Comparison of ENCODE assay signal across 18 cellular contexts in the genomic region with DNA sequence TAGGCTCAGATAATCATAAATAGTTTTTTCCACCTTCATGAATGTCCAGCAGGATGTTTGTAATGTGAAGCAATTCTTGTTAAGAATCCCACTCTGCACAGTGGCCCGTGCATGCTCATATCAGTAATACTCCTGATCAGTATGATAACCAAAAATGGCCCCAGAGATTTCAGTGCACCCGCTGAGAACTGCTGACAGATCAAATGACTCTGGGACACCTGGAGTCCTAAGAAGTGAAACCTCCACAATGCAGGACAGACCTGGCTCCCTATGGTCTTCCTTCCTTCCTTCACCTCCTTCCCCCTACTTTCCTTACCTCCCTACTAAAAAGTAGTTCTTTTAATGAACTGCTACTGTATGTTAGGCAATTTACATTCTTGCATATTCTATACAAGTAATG. TPM values are rescaled to one million over a fixed set of nuclear protein-coding genes. Genes with fewer than 3 reads are reported as not detected.
A peak's percentile ranks its signal among the peaks of the same experiment; 100 is the strongest.
DNase-seq lines count a peak whose midpoint lies in the region; ATAC-seq and TF ChIP-seq lines count a peak whose summit lies in the region.
"Had no signal": no experiment of that assay in that cellular context is flagged by ENCODE, and none has a peak within 500 bp of the region (broad histone marks: within the 10 kb centered on the region; RNA-seq: fewer than 3 reads in every experiment).

No MANE protein-coding gene starts in this region.

- H3K27me3 ChIP-seq in Karpas-422 (ENCODE audit: low read length) (no peaks in the 10 kb centered on the region), neutrophil (no peaks in the 10 kb centered on the region), GM23338 (ENCODE audit: insufficient read depth) (no peaks in the 10 kb centered on the region), BE2C (no peaks in the 10 kb centered on the region)
- H3K27me3 ChIP-seq: heart right ventricle, neural progenitor cell had no signal

- H3K4me1 Mint-ChIP-seq in activated CD4-positive, alpha-beta T cell treated with anti-CD3 and anti-CD28 coated beads, Interleukin-2, amount 10 ng/mL, durations not matched to agents 7 days and 5 days, result peaks cover 85% of the 10 kb centered on the region
- H3K4me1 Mint-ChIP-seq in activated CD4-positive, alpha-beta T cell treated with anti-CD3 and anti-CD28 coated beads for 36 hours, result peaks cover 81% of the 10 kb centered on the region
- peaks cover 77% of the 10 kb centered on the region for H3K4me1 Mint-ChIP-seq in activated naive CD8-positive, alpha-beta T cell treated with anti-CD3 and anti-CD28 coated beads for 36 hours
- peaks cover 41% of the 10 kb centered on the region for H3K4me1 Mint-ChIP-seq in GM23338

- TF ChIP-seq CTCF in neutrophil (IDR thresholded peaks at IDR 0.05) (no peak), GM23338 (conservative IDR thresholded peaks at IDR 0.05; ENCODE audit: low read depth in 2 of 2) (no peak), BE2C (IDR thresholded peaks at IDR 0.05; ENCODE audit: low read depth, low read length) (no peak)

- POLR2A ChIA-PET in activated CD4-positive, alpha-beta T cell treated with anti-CD3 and anti-CD28 coated beads, Interleukin-2, amount 10 ng/mL, durations not matched to agents 7 days and 5 days (lab: Charles Lee), result no interaction called here
- POLR2A ChIA-PET in activated CD4-positive, alpha-beta T cell treated with anti-CD3 and anti-CD28 coated beads for 36 hours (lab: Charles Lee), result no interaction called here

- no peaks in the 10 kb centered on the region for H3K9me3 Mint-ChIP-seq in activated CD4-positive, alpha-beta T cell treated with anti-CD3 and anti-CD28 coated beads, Interleukin-2, amount 10 ng/mL, durations not matched to agents 7 days and 5 days
- H3K9me3 Mint-ChIP-seq in activated CD4-positive, alpha-beta T cell treated with anti-CD3 and anti-CD28 coated beads for 36 hours (ENCODE audit: low read depth), result no peaks in the 10 kb centered on the region
- H3K9me3 Mint-ChIP-seq in activated naive CD8-positive, alpha-beta T cell treated with anti-CD3 and anti-CD28 coated beads for 36 hours, result peaks cover 4% of the 10 kb centered on the region
- no peaks in the 10 kb centered on the region for H3K9me3 Mint-ChIP-seq in GM23338
- H3K9me3 Mint-ChIP-seq: H9, neural progenitor cell had no signal

- H3K79me2 ChIP-seq in Karpas-422 (ENCODE audit: low read length) (no peaks in the 10 kb centered on the region), GM23338 (replicated peaks; ENCODE audit: insufficient read depth) (no peaks in the 10 kb centered on the region)

- H3K27me3 Mint-ChIP-seq in activated CD4-positive, alpha-beta T cell treated with anti-CD3 and anti-CD28 coated beads, Interleukin-2, amount 10 ng/mL, durations not matched to agents 7 days and 5 days, result no peaks in the 10 kb centered on the region
- H3K27me3 Mint-ChIP-seq in activated CD4-positive, alpha-beta T cell treated with anti-CD3 and anti-CD28 coated beads for 36 hours, result no peaks in the 10 kb centered on the region
- H3K27me3 Mint-ChIP-seq in activated naive CD8-positive, alpha-beta T cell treated with anti-CD3 and anti-CD28 coated beads for 36 hours, result no peaks in the 10 kb centered on the region
- H3K27me3 Mint-ChIP-seq in GM23338 (ENCODE audit: insufficient read depth, low read depth, poor library complexity), result peaks cover 4% of the 10 kb centered on the region

- H3K27ac Mint-ChIP-seq in activated CD4-positive, alpha-beta T cell treated with anti-CD3 and anti-CD28 coated beads, Interleukin-2, amount 10 ng/mL, durations not matched to agents 7 days and 5 days, result peak overlapping the region; percentile 67
- H3K27ac Mint-ChIP-seq in activated CD4-positive, alpha-beta T cell treated with anti-CD3 and anti-CD28 coated beads for 36 hours, result no peak overlapping the region
- H3K27ac Mint-ChIP-seq in activated naive CD8-positive, alpha-beta T cell treated with anti-CD3 and anti-CD28 coated beads for 36 hours, result peak overlapping the region; percentile 36
- H3K27ac Mint-ChIP-seq in GM23338, result no peak overlapping the region
- H3K27ac Mint-ChIP-seq: neural progenitor cell had no signal

- no peaks in the 10 kb centered on the region for H3F3A ChIP-seq in GM23338 (replicated peaks; ENCODE audit: low read depth)

- H3K4me3 Mint-ChIP-seq in activated CD4-positive, alpha-beta T cell treated with anti-CD3 and anti-CD28 coated beads, Interleukin-2, amount 10 ng/mL, durations not matched to agents 7 days and 5 days, result no peak overlapping the region
- no peak overlapping the region for H3K4me3 Mint-ChIP-seq in activated CD4-positive, alpha-beta T cell treated with anti-CD3 and anti-CD28 coated beads for 36 hours
- H3K4me3 Mint-ChIP-seq in activated naive CD8-positive, alpha-beta T cell treated with anti-CD3 and anti-CD28 coated beads for 36 hours, result no peak overlapping the region
- no peak overlapping the region for H3K4me3 Mint-ChIP-seq in GM23338
- H3K4me3 Mint-ChIP-seq: H9, neural progenitor cell had no signal

- no peak for ATAC-seq in activated CD4-positive, alpha-beta T cell treated with anti-CD3 and anti-CD28 coated beads for 36 hours
- ATAC-seq in GM23338, result no peak
- ATAC-seq: heart right ventricle had no signal

- no peak for DNase-seq in activated CD4-positive, alpha-beta T cell treated with anti-CD3 and anti-CD28 coated beads, Interleukin-2, amount 10 ng/mL, durations not matched to agents 7 days and 5 days
- no peak for DNase-seq in activated CD4-positive, alpha-beta T cell treated with anti-CD3 and anti-CD28 coated beads for 36 hours
- DNase-seq in Karpas-422, result no peak
- no peak for DNase-seq in activated naive CD8-positive, alpha-beta T cell treated with anti-CD3 and anti-CD28 coated beads for 36 hours
- no peak for DNase-seq in GM23338 (ENCODE audit: low spot score)
- no peak for DNase-seq in BE2C
- no peak for DNase-seq in hypothalamus (lab: John Stamatoyannopoulos, UW)
- DNase-seq: activated CD4-positive, alpha-beta T cell treated with anti-CD3 and anti-CD28 coated beads for 48 hours; cerebellar nuclear complex; H9; heart right ventricle; left ventricle myocardium inferior; midbrain; NCI-H1436 treated with DMSO at 0.1 percent for 48 hours; NCI-H2171; NCI-H526 treated with DMSO at 0.1 percent for 48 hours had no signal

- H2AFZ ChIP-seq in Karpas-422 (ENCODE audit: low read length) (no peak overlapping the region), GM23338 (no peak overlapping the region)
- H2AFZ ChIP-seq: neural progenitor cell had no signal

- CTCF ChIA-PET in activated CD4-positive, alpha-beta T cell treated with anti-CD3 and anti-CD28 coated beads, Interleukin-2, amount 10 ng/mL, durations not matched to agents 7 days and 5 days (lab: Charles Lee), result no interaction called here
- CTCF ChIA-PET in activated CD4-positive, alpha-beta T cell treated with anti-CD3 and anti-CD28 coated beads for 36 hours (lab: Charles Lee), result no interaction called here

- H3K27ac ChIP-seq in Karpas-422 (ENCODE audit: low read length) (peak overlapping the region; percentile 92), neutrophil (peak overlapping the region; percentile 96), GM23338 (ENCODE audit: low read depth) (no peak overlapping the region)
- H3K27ac ChIP-seq: heart right ventricle, left ventricle myocardium inferior, neural progenitor cell had no signal

- H3K36me3 ChIP-seq in Karpas-422 (ENCODE audit: insufficient read depth, low read length) (peaks cover 7% of the 10 kb centered on the region), neutrophil (peaks cover 49% of the 10 kb centered on the region), GM23338 (ENCODE audit: insufficient read depth) (no peaks in the 10 kb centered on the region), BE2C (peaks cover 6% of the 10 kb centered on the region)
- H3K36me3 ChIP-seq: neural progenitor cell had no signal

- H3K9me2 ChIP-seq in Karpas-422 (replicated peaks; ENCODE audit: insufficient read depth, low read length) (no peaks in the 10 kb centered on the region), GM23338 (ENCODE audit: insufficient read depth) (no peaks in the 10 kb centered on the region)

- no peaks in the 10 kb centered on the region for H3K9me3 ChIP-seq in Karpas-422 (ENCODE audit: low read length)
- H3K9me3 ChIP-seq in neutrophil, result no peaks in the 10 kb centered on the region
- no peaks in the 10 kb centered on the region for H3K9me3 ChIP-seq in BE2C
- H3K9me3 ChIP-seq: heart right ventricle, left ventricle myocardium inferior had no signal

- intact Hi-C loops in activated CD4-positive, alpha-beta T cell treated with anti-CD3 and anti-CD28 coated beads for 36 hours (cut with DNase I, micrococcal nuclease), result no loop called here

- H3K9ac ChIP-seq in Karpas-422 (ENCODE audit: low read length), result peak overlapping the region; percentile 4; the same call in 1 of the 2 replicates
- H3K9ac ChIP-seq: neural progenitor cell had no signal

- H4K20me1 ChIP-seq in Karpas-422 (ENCODE audit: insufficient read depth, low read depth, low read length) (no peaks in the 10 kb centered on the region), GM23338 (replicated peaks; ENCODE audit: insufficient read depth) (no peaks in the 10 kb centered on the region; the same call in 1 of the 2 replicates)

- H3K4me1 ChIP-seq in Karpas-422 (ENCODE audit: low read length), result peaks cover 71% of the 10 kb centered on the region
- H3K4me1 ChIP-seq in neutrophil (ENCODE audit: control insufficient read depth in 1 of 2, insufficient read depth in 1 of 2, low read depth in 1 of 2, low read length in 1 of 2), result peaks cover 82 to 86% of the 10 kb centered on the region in 2 experiments
- H3K4me1 ChIP-seq in GM23338 (ENCODE audit: insufficient read depth), result peaks cover 12% of the 10 kb centered on the region
- no peaks in the 10 kb centered on the region; the same call in none of the 2 replicates for H3K4me1 ChIP-seq in BE2C

- peak overlapping the region; percentile 82 for H3K4me2 ChIP-seq in Karpas-422 (ENCODE audit: low read depth, low read length, poor library complexity, severe bottlenecking)
- no peak overlapping the region for H3K4me2 ChIP-seq in GM23338
- H3K4me2 ChIP-seq: neural progenitor cell had no signal

- H3K4me3 ChIP-seq in Karpas-422 (ENCODE audit: low read length), result no peak overlapping the region
- H3K4me3 ChIP-seq in neutrophil (ENCODE audit: low read depth in 1 of 2, low read length in 1 of 2), result peak overlapping the region in 1 of 2 experiments; percentile 60
- no peak overlapping the region for H3K4me3 ChIP-seq in GM23338
- H3K4me3 ChIP-seq in BE2C (ENCODE audit: low read depth, low read length), result no peak overlapping the region
- H3K4me3 ChIP-seq: heart right ventricle, left ventricle myocardium inferior, neural progenitor cell had no signal

- H3K36me3 Mint-ChIP-seq in activated CD4-positive, alpha-beta T cell treated with anti-CD3 and anti-CD28 coated beads, Interleukin-2, amount 10 ng/mL, durations not matched to agents 7 days and 5 days (ENCODE audit: low read depth), result peaks cover 53% of the 10 kb centered on the region
- H3K36me3 Mint-ChIP-seq in activated CD4-positive, alpha-beta T cell treated with anti-CD3 and anti-CD28 coated beads for 36 hours (ENCODE audit: low read depth), result peaks cover 11% of the 10 kb centered on the region
- H3K36me3 Mint-ChIP-seq in activated naive CD8-positive, alpha-beta T cell treated with anti-CD3 and anti-CD28 coated beads for 36 hours, result peaks cover 37% of the 10 kb centered on the region
- no peaks in the 10 kb centered on the region for H3K36me3 Mint-ChIP-seq in GM23338 (ENCODE audit: low read depth)

RNA-seq across cellular contexts. Expression of gene MAPK13, which starts 13.8 kb away (rescaled TPM):
- 10 to 100 TPM; 29.3 to 29.9 TPM for total RNA-seq in activated CD4-positive, alpha-beta T cell treated with anti-CD3 and anti-CD28 coated beads, Interleukin-2, amount 10 ng/mL, durations not matched to agents 7 days and 5 days
- total RNA-seq in activated CD4-positive, alpha-beta T cell treated with anti-CD3 and anti-CD28 coated beads for 36 hours, result 10 to 100 TPM; 63.0 to 65.1 TPM
- 1.6 and 2.1 TPM in 2 replicates for total RNA-seq in Karpas-422 (2014; rRNA removed; shearing (Covaris generic); ENCODE audit: low replicate concordance)
- 10 to 100 TPM; 53.0 to 53.5 TPM for total RNA-seq in activated naive CD8-positive, alpha-beta T cell treated with anti-CD3 and anti-CD28 coated beads for 36 hours
- 7.7 and 12.3 TPM in 2 replicates for total RNA-seq in GM23338 (2014; rRNA removed; shearing (Covaris generic))
- polyA plus RNA-seq in GM23338 (2016; fragmentation: Nextera tagmentation; extraction: Ambion mirVana), result 6.3 TPM in 2 replicates
- polyA plus RNA-seq in BE2C (2012; ENCODE audit: insufficient read depth, insufficient read length, low read depth), result 9.0 TPM

Comparison
In these comparisons a context has a peak if more than half of its experiments do, and no peak if none do; other contexts are left out.
1. H3K27ac Mint-ChIP-seq: peak in activated CD4-positive, alpha-beta T cell treated with anti-CD3 and anti-CD28 coated beads, Interleukin-2, amount 10 ng/mL, durations not matched to agents 7 days and 5 days (single experiment) and activated naive CD8-positive, alpha-beta T cell treated with anti-CD3 and anti-CD28 coated beads for 36 hours (single experiment); none in activated CD4-positive, alpha-beta T cell treated with anti-CD3 and anti-CD28 coated beads for 36 hours (single experiment) and GM23338 (single experiment).